8 cellular contexts compared by ENCODE assay signal in genomic region chr5:35777358-35778087, GRCh38.
DNase-seq lines count a peak whose midpoint lies in the region; ATAC-seq, FAIRE-seq and TF ChIP-seq lines count a peak whose summit lies in the region.

No MANE protein-coding gene starts in this region.

- CTCF ChIA-PET in HepG2 (lab: Yijun Ruan, JAX; ENCODE audit: low intra/inter-chr PET ratio, low total read pairs): interaction anchor here (0.7 to 4.9 kb wide), 2 partner anchors 38 to 148 kb away, joined by 7 to 38 read pairs; no protein-coding TSS in a partner anchor

- H3K4me3 ChIP-seq in DND-41 (ENCODE audit: low read depth in 1 of 2, low read length in 2 of 2) (no peak overlapping the region), HepG2 (replicated peaks in 1 of 3; ENCODE audit: insufficient read depth in 1 of 3, low read depth in 2 of 3, low read length in 3 of 3) (no peak overlapping the region)

- in situ Hi-C loops in HepG2 (cut with HindIII; ENCODE audit: extremely low pct_ligation_motif_present, low pct_unique_long_range_greater_than_20kb): loop anchor here (10.0 kb wide), 1 partner anchor 147 kb away; no protein-coding TSS in a partner anchor

- H3K9me3 Mint-ChIP-seq in central memory CD8-positive, alpha-beta T cell: no peaks in the 10 kb centered on the region

- peak overlapping the region; percentile 52 for H3K27ac ChIP-seq in DND-41 (ENCODE audit: low read length)
- no peak overlapping the region for H3K27ac ChIP-seq in HepG2 (ENCODE audit: extremely low read length, insufficient read depth, low read length)

- H4K20me1 ChIP-seq in DND-41 (ENCODE audit: insufficient read depth, low read length) (no peaks in the 10 kb centered on the region), HepG2 (ENCODE audit: insufficient read depth, low read length) (no peaks in the 10 kb centered on the region)

- POLR2A ChIA-PET in HepG2 (lab: Yijun Ruan, JAX): no interaction called here

- TF ChIP-seq CTCF in DND-41 (IDR thresholded peaks at IDR 0.05; ENCODE audit: borderline replicate concordance, extremely low read depth, low read length, poor library complexity, severe bottlenecking) (peak; percentile 65), HepG2 (CRISPR knock-in tag; IDR thresholded peaks at IDR 0.05) (peak; percentile 63)

- H3K36me3 ChIP-seq in DND-41 (ENCODE audit: insufficient read depth, low read length): no peaks in the 10 kb centered on the region
- no peaks in the 10 kb centered on the region for H3K36me3 ChIP-seq in HepG2 (replicated peaks in 1 of 2; ENCODE audit: control insufficient read depth in 1 of 2, insufficient read depth in 2 of 2, low read length in 2 of 2)

- ATAC-seq in DND-41 (ENCODE audit: insufficient read depth, low read depth) (peak; percentile 76), HG03175 (IDR thresholded peaks at IDR 0.05; ENCODE audit: unreplicated experiment) (peak; percentile 25), HepG2 (peak; percentile 75)
- peak; percentile 65 for ATAC-seq in central memory CD8-positive, alpha-beta T cell (replicated peaks; ENCODE audit: extremely low read depth, poor library complexity, severe bottlenecking)

- FAIRE-seq in HepG2 (lab: Jason Lieb, UNC): no peak

- H3K4me3 Mint-ChIP-seq in central memory CD8-positive, alpha-beta T cell: peak overlapping the region; percentile 17

- H3K4me1 ChIP-seq in DND-41 (ENCODE audit: insufficient read depth, low read length) (peaks cover 48% of the 10 kb centered on the region), HepG2 (ENCODE audit: insufficient read depth, low read length) (no peaks in the 10 kb centered on the region)

- H3K27me3 ChIP-seq in DND-41 (ENCODE audit: insufficient read depth, low read length, poor library complexity) (no peaks in the 10 kb centered on the region), HepG2 (ENCODE audit: control insufficient read depth in 1 of 2, insufficient read depth in 2 of 2, low read length in 2 of 2) (no peaks in the 10 kb centered on the region; a peak in 1 of 5 replicates)

- no peak for TF ChIP-seq POLR2A in HepG2 (IDR thresholded peaks at IDR 0.05; ENCODE audit: insufficient read depth in 1 of 2, low read depth in 2 of 2, low read length in 2 of 2)

- 0 out of 2 replicates have a peak, but pooled peaks cover 2% of the 10 kb centered on the region for H3K79me2 ChIP-seq in DND-41 (ENCODE audit: insufficient read depth, low read length)
- no peaks in the 10 kb centered on the region for H3K79me2 ChIP-seq in HepG2 (ENCODE audit: insufficient read depth, low read length)

- H3K27ac Mint-ChIP-seq in central memory CD8-positive, alpha-beta T cell (ENCODE audit: low read depth): peak overlapping the region; percentile 58

- H3K9ac ChIP-seq in DND-41 (ENCODE audit: low read depth, low read length) (no peak overlapping the region), HepG2 (ENCODE audit: insufficient read depth, low read depth, low read length) (no peak overlapping the region)

- H2AFZ ChIP-seq in DND-41 (ENCODE audit: low read depth, low read length) (no peak overlapping the region), HepG2 (ENCODE audit: low read length) (no peak overlapping the region)

- 11% methylated on average over 9 of the region's 9 CpGs for WGBS in HepG2 (ENCODE audit: low lambda C conversion rate)

- H3K36me3 Mint-ChIP-seq in central memory CD8-positive, alpha-beta T cell (ENCODE audit: insufficient read depth): peaks cover 4% of the 10 kb centered on the region

- H3K4me1 Mint-ChIP-seq in central memory CD8-positive, alpha-beta T cell: peaks cover 56% of the 10 kb centered on the region

- H3K9me3 ChIP-seq in DND-41 (ENCODE audit: insufficient read depth, low read length, severe bottlenecking) (no peaks in the 10 kb centered on the region), HepG2 (ENCODE audit: low read length) (no peaks in the 10 kb centered on the region)

- DNase-seq in DND-41 (peak; percentile 76), NCI-H510A (lab: John Stamatoyannopoulos, UW) (peak; percentile 23), HepG2 (ENCODE audit: low spot score) (peak; percentile 63), occipital lobe (lab: John Stamatoyannopoulos, UW) (no peak)
- DNase-seq in activated CD4-positive, CD25-positive, alpha-beta regulatory T cell treated with anti-CD3 and anti-CD28 coated beads, Interleukin-2, amount 50 U/mL, for 72 hours: peak; percentile 66
- DNase-seq in central memory CD8-positive, alpha-beta T cell (ENCODE audit: low spot score in 2 of 2): peak; percentile 56 to 57
- peak; percentile 36 to 78 (median 66) for DNase-seq in stimulated activated CD4-positive, alpha-beta T cell treated with anti-CD3 and anti-CD28 coated beads, TNF-alpha, amount 100 ng/mL, for 48 hours (ENCODE audit: low read depth in 3 of 3)

- no TSS peak for BruUV-seq in HepG2 (replicated peaks; lab: Mats Ljungman, UMichigan)

- no peaks in the 10 kb centered on the region for H3K27me3 Mint-ChIP-seq in central memory CD8-positive, alpha-beta T cell

- 0 out of 2 replicates have a peak, but pooled peaks have one; percentile 20 for TF ChIP-seq RAD21 in HepG2 (CRISPR knock-in tag; IDR thresholded peaks at IDR 0.05)

- no peak overlapping the region for H3K4me2 ChIP-seq in DND-41 (ENCODE audit: insufficient read depth, low read length)
- H3K4me2 ChIP-seq in HepG2 (ENCODE audit: low read depth, low read length): no peak overlapping the region

- TF ChIP-seq EP300 in HepG2 (IDR thresholded peaks at IDR 0.05; ENCODE audit: low read depth in 2 of 2, low read length in 2 of 2) (no peak), HepG2 (CRISPR knock-in tag; IDR thresholded peaks at IDR 0.05; ENCODE audit: borderline replicate concordance) (no peak)

- intact Hi-C loops in HepG2 (cut with micrococcal nuclease; ENCODE audit: unreplicated experiment): loop anchor here (1.0 to 2.0 kb wide), 2 partner anchors 38 to 127 kb away; no protein-coding TSS in a partner anchor

TF ChIP-seq in HepG2, 621 proteins besides CTCF, POLR2A, EP300 and RAD21:
- TF ChIP-seq STAG1 (CRISPR knock-in tag; IDR thresholded peaks at IDR 0.05) (peak; percentile 51), HOXA5 (CRISPR knock-in tag; IDR thresholded peaks at IDR 0.05) (no peak), THAP11 (CRISPR knock-in tag; IDR thresholded peaks at IDR 0.05) (no peak), ZNF251 (CRISPR knock-in tag; IDR thresholded peaks at IDR 0.05) (no peak)
TF ChIP-seq in HepG2: peak in this region for 1.

Comparison
In these comparisons a context has a peak if more than half of its experiments do, and no peak if none do; other contexts are left out.
1. ATAC-seq: peak in every context shown above with its lines; median percentile 76 in DND-41; 75 in HepG2; 65 in central memory CD8-positive, alpha-beta T cell; 25 in HG03175.